ENCODE assay signal across 34 cellular contexts in the genomic region with DNA sequence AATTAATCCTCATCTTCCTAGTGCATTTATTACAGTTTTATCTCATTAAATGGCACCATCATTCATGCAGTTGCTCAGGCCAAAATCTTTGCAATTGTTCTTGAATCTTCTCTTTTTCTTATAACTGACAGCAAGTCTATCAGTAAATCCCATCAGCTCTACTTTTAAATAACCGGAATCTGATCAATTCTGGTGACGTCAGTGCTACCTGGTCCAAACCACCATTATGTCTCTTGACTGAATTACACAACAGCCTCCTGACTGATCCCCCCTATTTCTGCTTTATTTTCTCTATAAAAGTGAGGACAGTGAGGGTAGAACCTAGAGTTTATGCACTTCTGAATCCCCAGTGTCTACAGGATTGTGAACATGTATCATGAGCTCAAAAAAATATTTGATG.
"Had no signal": no experiment of that assay in that cellular context is flagged by ENCODE, and none has a peak within 500 bp of the region (broad histone marks: within the 10 kb centered on the region; RNA-seq: fewer than 3 reads in every experiment).

No MANE protein-coding gene starts in this region.

- H3K36me3 ChIP-seq: MG63 had no signal

- H3K9me3 ChIP-seq: MG63 had no signal

- H3K4me3 ChIP-seq: MG63 had no signal

- DNase-seq: Karpas-422, Kasumi-1, MG63, MM.1S, MV-4-11, NCI-H1048, NCI-H1092, NCI-H1092 treated with DMSO at 0.1 percent for 48 hours, NCI-H1105, NCI-H1105 treated with DMSO at 0.1 percent for 48 hours, NCI-H1417, NCI-H1417 treated with DMSO at 0.1 percent for 48 hours, NCI-H1436, NCI-H1436 treated with DMSO at 0.1 percent for 48 hours, NCI-H146, NCI-H1694, NCI-H1694 treated with DMSO at 0.1 percent for 48 hours, NCI-H187, NCI-H187 treated with DMSO at 0.1 percent for 48 hours, NCI-H1930, NCI-H2029, NCI-H2029 treated with DMSO at 0.1 percent for 48 hours, NCI-H2081, NCI-H2081 treated with DMSO at 0.1 percent for 48 hours, NCI-H2107, NCI-H2171, NCI-H2171 treated with DMSO at 0.1 percent for 48 hours, NCI-H2227 treated with DMSO at 0.1 percent for 48 hours, NCI-H226, NCI-H345, NCI-H446, NCI-H446 treated with DMSO at 0.1 percent for 48 hours, NCI-H510A, NCI-H510A treated with DMSO at 0.1 percent for 48 hours had no signal

- H3K27me3 ChIP-seq: MG63 had no signal
